9 cellular contexts compared by ENCODE assay signal in the genomic region with DNA sequence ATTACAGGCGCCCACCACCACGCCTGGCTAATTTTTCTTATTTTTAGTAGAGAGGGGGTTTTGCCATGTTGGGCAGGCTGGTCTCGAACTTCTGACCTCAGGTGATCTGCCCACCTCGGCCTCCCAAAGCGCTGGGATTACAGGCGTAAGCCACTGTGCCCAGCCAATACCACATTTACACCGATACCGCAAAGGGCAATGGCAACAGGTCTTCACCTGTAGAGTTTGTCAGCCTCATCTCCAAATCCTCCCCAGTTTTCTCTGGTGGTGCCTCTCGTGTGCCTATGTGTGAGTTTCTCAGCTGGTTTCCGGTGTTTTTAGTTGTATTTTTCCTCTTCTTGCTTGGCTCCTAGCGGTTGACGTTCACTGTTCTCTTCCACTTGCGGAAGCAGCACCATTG. TPM values are rescaled to one million over a fixed set of nuclear protein-coding genes. Genes with fewer than 3 reads are reported as not detected.
"Had no signal": no experiment of that assay in that cellular context is flagged by ENCODE, and none has a peak within 500 bp of the region (broad histone marks: within the 10 kb centered on the region; RNA-seq: fewer than 3 reads in every experiment).

No MANE protein-coding gene starts in this region.

RNA-seq across cellular contexts. Expression of a gene that starts 52.0 kb away (rescaled TPM):
- total RNA-seq: LHCN-M2, MCF 10A, NCI-H460, OCI-LY7, PC-9, Right ventricle myocardium inferior, RPMI7951, SJCRH30, SK-MEL-5 had no signal
